In genomic region chr13:110404321-110404720, GRCh38 we compare ENCODE assay signal across 27 cellular contexts.
DNase-seq lines count a peak whose midpoint lies in the region; ATAC-seq and TF ChIP-seq lines count a peak whose summit lies in the region.
"Had no signal": no experiment of that assay in that cellular context is flagged by ENCODE, and none has a peak within 500 bp of the region (broad histone marks: within the 10 kb centered on the region; RNA-seq: fewer than 3 reads in every experiment).

No MANE protein-coding gene starts in this region.

- TF ChIP-seq CTCF in AG04450 (IDR thresholded peaks at IDR 0.05; ENCODE audit: low read depth, low read length): no peak
- TF ChIP-seq CTCF in ascending aorta (IDR thresholded peaks at IDR 0.05): no peak
- TF ChIP-seq CTCF in mesothelial cell of epicardium (IDR thresholded peaks at IDR 0.05; ENCODE audit: unreplicated experiment): no peak

- DNase-seq in AG04450 (ENCODE audit: low read depth, low spot score) (no peak), ascending aorta (ENCODE audit: low spot score in 2 of 2) (no peak), mesothelial cell of epicardium (ENCODE audit: low spot score in 2 of 2, unreplicated experiment in 2 of 2) (no peak), hippocampal formation (lab: John Stamatoyannopoulos, UW) (no peak), NCI-H1092 (lab: John Stamatoyannopoulos, UW) (no peak)
- DNase-seq: ACHN; activated CD4-positive, alpha-beta T cell treated with anti-CD3 and anti-CD28 coated beads for 1 hour; activated gamma-delta T cell; Caco-2; DMS79 treated with DMSO at 0.1 percent for 48 hours; effector memory CD4-positive, alpha-beta T cell; GOT3; KBM-7; MM.1S; naive B cell; NCI-H2171; NCI-H524; occipital lobe; SIG-M5; stimulated activated CD4-positive, alpha-beta T cell treated with anti-CD3 and anti-CD28 coated beads, Interleukin-15, amount 100 ng/mL, for 24 hours; T-cell had no signal

- peak overlapping the region; percentile 62 for H3K27ac ChIP-seq in AG04450 (ENCODE audit: low read depth, low read length)
- H3K27ac ChIP-seq in ascending aorta: peak overlapping the region; percentile 88 to 99
- peak overlapping the region; percentile 36 for H3K27ac ChIP-seq in skeletal muscle tissue (ENCODE audit: low read depth, low read length)
- H3K27ac ChIP-seq: BLaER1 treated with 17β-estradiol and CSF1 and Interleukin-3, amounts not matched to agents 10 nM and 100 nM had no signal

- ATAC-seq in GM19395 (IDR thresholded peaks at IDR 0.05; ENCODE audit: unreplicated experiment): no peak
- ATAC-seq in HG02981 (IDR thresholded peaks at IDR 0.05; ENCODE audit: unreplicated experiment): no peak
- ATAC-seq: T-cell had no signal

- POLR2A ChIA-PET in AG04450 (lab: Yijun Ruan, JAX): interaction anchor here (0.7 to 1.4 kb wide), 3 partner anchors 8 to 16 kb away, joined by 3 to 4 read pairs (median 4); no protein-coding TSS in a partner anchor

- intact Hi-C loops in ascending aorta (cut with DNase I): no loop called here

- no peaks in the 10 kb centered on the region for H3K27me3 Mint-ChIP-seq in mesothelial cell of epicardium (ENCODE audit: low read depth)

- H3K36me3 ChIP-seq in ascending aorta (no peaks in the 10 kb centered on the region), skeletal muscle tissue (ENCODE audit: control insufficient read depth in 3 of 3, insufficient read depth in 3 of 3, low read length in 3 of 3) (no peaks in the 10 kb centered on the region)
- H3K36me3 ChIP-seq: BLaER1 treated with 17β-estradiol and CSF1 and Interleukin-3, amounts not matched to agents 10 nM and 100 nM; vagina had no signal

- CTCF ChIA-PET in AG04450 (lab: Charles Lee): interaction anchor here (0.9 kb wide), 1 partner anchor 8 kb away, joined by 7 read pairs; no protein-coding TSS in a partner anchor

- H3K36me3 Mint-ChIP-seq in mesothelial cell of epicardium: peaks cover 16% of the 10 kb centered on the region
- H3K36me3 Mint-ChIP-seq: naive B cell, T-cell had no signal

- no peaks in the 10 kb centered on the region for H3K9me3 Mint-ChIP-seq in mesothelial cell of epicardium
- H3K9me3 Mint-ChIP-seq: naive B cell, T-cell had no signal

- H3K4me1 ChIP-seq in ascending aorta (peaks cover 7 to 63% of the 10 kb centered on the region in 2 donors), skeletal muscle tissue (ENCODE audit: control insufficient read depth in 3 of 3, insufficient read depth in 3 of 3, low read length in 3 of 3) (peaks cover 11 to 34% (median 25%) of the 10 kb centered on the region in 3 donors)

- H3K4me1 Mint-ChIP-seq in mesothelial cell of epicardium: peaks cover 40% of the 10 kb centered on the region
- H3K4me1 Mint-ChIP-seq: naive B cell had no signal

- H3K9me3 ChIP-seq in AG04450 (ENCODE audit: control insufficient read depth, insufficient read depth, low read length) (no peaks in the 10 kb centered on the region; the same call in 1 of the 2 replicates), ascending aorta (no peaks in the 10 kb centered on the region), skeletal muscle tissue (ENCODE audit: control insufficient read depth in 3 of 3, low read length in 3 of 3) (no peaks in the 10 kb centered on the region)
- H3K9me3 ChIP-seq: Caco-2, vagina had no signal

- H3K27me3 ChIP-seq in AG04450 (ENCODE audit: control insufficient read depth, insufficient read depth, low read length) (no peaks in the 10 kb centered on the region), ascending aorta (no peaks in the 10 kb centered on the region), skeletal muscle tissue (ENCODE audit: control insufficient read depth in 3 of 3, insufficient read depth in 3 of 3, low read length in 3 of 3) (no peaks in the 10 kb centered on the region)
- H3K27me3 ChIP-seq: vagina had no signal

- H3K27ac Mint-ChIP-seq in mesothelial cell of epicardium: peak overlapping the region; percentile 32
- H3K27ac Mint-ChIP-seq: T-cell had no signal

- no peak overlapping the region for H3K4me3 ChIP-seq in AG04450 (ENCODE audit: low read depth, low read length)
- no peak overlapping the region for H3K4me3 ChIP-seq in ascending aorta
- no peak overlapping the region for H3K4me3 ChIP-seq in skeletal muscle tissue (ENCODE audit: low read length in 3 of 3)
- H3K4me3 ChIP-seq: BLaER1 treated with 17β-estradiol and CSF1 and Interleukin-3, amounts not matched to agents 10 nM and 100 nM; lung; vagina had no signal

- no peak overlapping the region for H3K4me3 Mint-ChIP-seq in mesothelial cell of epicardium
- H3K4me3 Mint-ChIP-seq: naive B cell, T-cell had no signal

- H3K9ac ChIP-seq in skeletal muscle tissue (ENCODE audit: low read depth in 1 of 3, low read length in 3 of 3): no peak overlapping the region
- H3K9ac ChIP-seq: BLaER1 treated with 17β-estradiol and CSF1 and Interleukin-3, amounts not matched to agents 10 nM and 100 nM had no signal

Comparison
In these comparisons a context has a peak if more than half of its experiments do, and no peak if none do; other contexts are left out.
1. H3K27ac ChIP-seq: peak in every context shown above with its lines; median percentile 94 in ascending aorta; 62 in AG04450; 36 in skeletal muscle tissue.